8 cellular contexts compared by ENCODE assay signal in genomic region chr3:42880601-42881451, GRCh38. TPM values are rescaled to one million over a fixed set of nuclear protein-coding genes. Genes with fewer than 3 reads are reported as not detected.
A peak's percentile ranks its signal among the peaks of the same experiment; 100 is the strongest.
DNase-seq lines count a peak whose midpoint lies in the region; ATAC-seq, FAIRE-seq and TF ChIP-seq lines count a peak whose summit lies in the region.

No MANE protein-coding gene starts in this region.

- H3K36me3 ChIP-seq in HAP-1 (replicated peaks) (no peaks in the 10 kb centered on the region), Loucy (ENCODE audit: insufficient read depth, low read length) (no peaks in the 10 kb centered on the region), SK-N-MC (ENCODE audit: insufficient read depth, low read length) (no peaks in the 10 kb centered on the region), cardiac muscle cell (no peaks in the 10 kb centered on the region), pancreas (no peaks in the 10 kb centered on the region), tibial artery (no peaks in the 10 kb centered on the region)

- peak overlapping the region; percentile 89 for H3K4me2 ChIP-seq in Loucy (ENCODE audit: low read depth, low read length, poor library complexity, severe bottlenecking)

- H3K9me3 ChIP-seq in HAP-1 (no peaks in the 10 kb centered on the region), Loucy (ENCODE audit: insufficient read depth, low read depth, low read length) (no peaks in the 10 kb centered on the region), SK-N-MC (ENCODE audit: low read depth, low read length) (no peaks in the 10 kb centered on the region), cardiac muscle cell (ENCODE audit: low read depth) (no peaks in the 10 kb centered on the region), pancreas (no peaks in the 10 kb centered on the region), tibial artery (no peaks in the 10 kb centered on the region)

- no peaks in the 10 kb centered on the region for H3K9me2 ChIP-seq in Loucy (replicated peaks; ENCODE audit: low read depth, low read length)

- no peak overlapping the region for H3K27ac ChIP-seq in SK-N-MC
- no peak overlapping the region for H3K27ac ChIP-seq in cardiac muscle cell
- H3K27ac ChIP-seq in pancreas: no peak overlapping the region
- peak overlapping the region; percentile 77 to 84 for H3K27ac ChIP-seq in tibial artery

- peak overlapping the region; percentile 91 for H3K4me3 Mint-ChIP-seq in activated naive CD4-positive, alpha-beta T cell treated with anti-CD3 and anti-CD28 coated beads, Interleukin-2, amount 50 U/mL, for 24 hours

- no peaks in the 10 kb centered on the region for H3K9me3 Mint-ChIP-seq in activated naive CD4-positive, alpha-beta T cell treated with anti-CD3 and anti-CD28 coated beads, Interleukin-2, amount 50 U/mL, for 24 hours

- peak overlapping the region; percentile 86 for H3K27ac Mint-ChIP-seq in activated naive CD4-positive, alpha-beta T cell treated with anti-CD3 and anti-CD28 coated beads, Interleukin-2, amount 50 U/mL, for 24 hours

- TF ChIP-seq CTCF in Loucy (conservative IDR thresholded peaks at IDR 0.05; ENCODE audit: low read length) (peak; percentile 74), cardiac muscle cell (IDR thresholded peaks at IDR 0.05; ENCODE audit: low read depth, low read length) (peak; percentile 86), pancreas (IDR thresholded peaks at IDR 0.05) (peak; percentile 86 to 95 (median 94)), tibial artery (IDR thresholded peaks at IDR 0.05) (peak; percentile 95 to 96)

- H4K20me1 ChIP-seq in Loucy (ENCODE audit: insufficient read depth, low read length, poor library complexity, severe bottlenecking): no peaks in the 10 kb centered on the region

- no peak for FAIRE-seq in pancreas (lab: Jason Lieb, UNC)

- WGBS in pancreas, 2 donors: 2% methylated on average over 51 to 61 of the region's 61 CpGs

- H3K27me3 ChIP-seq in HAP-1 (ENCODE audit: low read depth) (peaks cover 10% of the 10 kb centered on the region; the same call in 1 of the 2 replicates), Loucy (ENCODE audit: insufficient read depth, low read length, poor library complexity, severe bottlenecking) (no peaks in the 10 kb centered on the region), cardiac muscle cell (peaks cover 2% of the 10 kb centered on the region), pancreas (no peaks in the 10 kb centered on the region), tibial artery (no peaks in the 10 kb centered on the region)

- in situ Hi-C loops in HAP-1 (cut with MboI; ENCODE audit: low sequenced_read_pairs): loop anchor here (10.0 kb wide), 1 partner anchor 96 kb away; no protein-coding TSS in a partner anchor

- H3K4me3 ChIP-seq in HAP-1: peak overlapping the region; percentile 43
- H3K4me3 ChIP-seq in Loucy (ENCODE audit: low read length, poor library complexity, severe bottlenecking): peak overlapping the region; percentile 73
- H3K4me3 ChIP-seq in SK-N-MC: peak overlapping the region; percentile 61
- H3K4me3 ChIP-seq in cardiac muscle cell: peak overlapping the region; percentile 48
- H3K4me3 ChIP-seq in pancreas: peak overlapping the region; percentile 52 to 77 (median 66)
- peak overlapping the region; percentile 65 to 66 for H3K4me3 ChIP-seq in tibial artery

- peaks cover 6% of the 10 kb centered on the region for H3K4me1 ChIP-seq in HAP-1
- peaks cover 11% of the 10 kb centered on the region for H3K4me1 ChIP-seq in Loucy (ENCODE audit: insufficient read depth, low read length, poor library complexity, severe bottlenecking)
- H3K4me1 ChIP-seq in cardiac muscle cell (ENCODE audit: low read depth): no peaks in the 10 kb centered on the region
- peaks cover 0 to 3% (median 0%) of the 10 kb centered on the region in 3 donors for H3K4me1 ChIP-seq in pancreas
- H3K4me1 ChIP-seq in tibial artery: peaks cover 0 to 11% (median 5%) of the 10 kb centered on the region in 4 donors

- H3K4me1 Mint-ChIP-seq in activated naive CD4-positive, alpha-beta T cell treated with anti-CD3 and anti-CD28 coated beads, Interleukin-2, amount 50 U/mL, for 24 hours: peaks cover 14% of the 10 kb centered on the region

- H3K9ac ChIP-seq in Loucy (ENCODE audit: low read depth, low read length, poor library complexity, severe bottlenecking) (peak overlapping the region; percentile 64), SK-N-MC (ENCODE audit: insufficient read length) (no peak overlapping the region)

- peak; percentile 47 for DNase-seq in GM04504 (ENCODE audit: low read depth)
- peak; percentile 86 to 92 for DNase-seq in HAP-1 (ENCODE audit: low spot score in 2 of 2)
- no peak for DNase-seq in SK-N-MC (ENCODE audit: low read depth, low spot score)
- peak; percentile 86 to 90 for DNase-seq in cardiac muscle cell (ENCODE audit: low read depth in 1 of 2, low spot score in 1 of 2)
- DNase-seq in pancreas: peak; percentile 78 to 96 (median 86)
- DNase-seq in tibial artery: peak; percentile 84 to 91

- no peaks in the 10 kb centered on the region for H3F3A ChIP-seq in Loucy (ENCODE audit: low read depth)

- peak overlapping the region; percentile 96 for H2AFZ ChIP-seq in Loucy (ENCODE audit: low read length)

- intact Hi-C loops in pancreas (cut with DNase I) (loop anchor here in 1 of 3 donors (10.0 kb wide), 1 partner anchor 106 kb away; the partner anchor contains the start of gene CCDC13), tibial artery (cut with DNase I; ENCODE audit: low total_unique reads) (loop anchor here (2.0 to 5.0 kb wide), 2 partner anchors 49 to 100 kb away; no protein-coding TSS in a partner anchor)

- no peaks in the 10 kb centered on the region for H3K79me2 ChIP-seq in Loucy (ENCODE audit: insufficient read depth, low read length)

- no peaks in the 10 kb centered on the region for H3K36me3 Mint-ChIP-seq in activated naive CD4-positive, alpha-beta T cell treated with anti-CD3 and anti-CD28 coated beads, Interleukin-2, amount 50 U/mL, for 24 hours

- peak; percentile 99 to 100 (median 100) for ATAC-seq in pancreas

- H3K27me3 Mint-ChIP-seq in activated naive CD4-positive, alpha-beta T cell treated with anti-CD3 and anti-CD28 coated beads, Interleukin-2, amount 50 U/mL, for 24 hours: peaks cover 2% of the 10 kb centered on the region

RNA-seq across cellular contexts. Expression of gene CYP8B1, which starts 5.1 kb away (rescaled TPM):
- total RNA-seq in cardiac muscle cell: not detected in 2 replicates
- not detected in 2 replicates for polyA plus RNA-seq in cardiac muscle cell
- under 1 TPM in 1 of 6 donors, not detected in 5; 0.22 TPM for total RNA-seq in pancreas
- polyA plus RNA-seq in pancreas: not detected

RNA-seq across cellular contexts. Expression of gene ZNF662, which starts 25.1 kb away (rescaled TPM):
- total RNA-seq in cardiac muscle cell (0.14 and 0.21 TPM in 2 replicates), pancreas (1 to 10 TPM; 5.7 to 9.9 (median 8.4) TPM)
- polyA plus RNA-seq in cardiac muscle cell (0.04 TPM in 1 of 2 replicates, not detected in the other), pancreas (10 to 100 TPM in 1 of 2 donors, 1 to 10 TPM in 1; 5.4 to 10.3 TPM)

Comparison
In these comparisons a context has a peak if more than half of its experiments do, and no peak if none do; other contexts are left out.
1. H3K27ac ChIP-seq: peak in tibial artery (2 of 2); none in SK-N-MC (single experiment), cardiac muscle cell (single experiment) and pancreas (0 of 4).
2. Peak in every context shown above with its lines, with median percentiles within 50 percentile points of each other: H3K4me3 ChIP-seq and CTCF ChIP-seq.